Comparison of ENCODE assay signal across 9 cellular contexts in genomic region chr2:236168110-236169067, GRCh38. TPM values are rescaled to one million over a fixed set of nuclear protein-coding genes. Genes with fewer than 3 reads are reported as not detected.
DNase-seq lines count a peak whose midpoint lies in the region; ATAC-seq and TF ChIP-seq lines count a peak whose summit lies in the region.
"Had no signal": no experiment of that assay in that cellular context is flagged by ENCODE, and none has a peak within 500 bp of the region (broad histone marks: within the 10 kb centered on the region; RNA-seq: fewer than 3 reads in every experiment).

GBX2 (minus strand) TSS chr2:236168386; CDS start chr2:236167971, 415 bp downstream.

- H3K4me3 ChIP-seq in A673 (ENCODE audit: low read depth, low read length, poor library complexity, severe bottlenecking) (peak within 1 kb of the TSS; percentile 37), H7 (ENCODE audit: insufficient read depth, low read depth, low read length) (peak within 1 kb of the TSS; percentile 66), RWPE2 (ENCODE audit: severe bottlenecking) (peak within 1 kb of the TSS; percentile 39), fibroblast of lung (replicated peaks in 1 of 4; ENCODE audit: control extremely low read depth in 1 of 4, insufficient read depth in 1 of 4, low read depth in 3 of 4, low read length in 4 of 4) (peak within 1 kb of the TSS in 2 of 4 experiments; percentile 35 to 38), parathyroid adenoma (ENCODE audit: low read depth, low read length) (no peak within 1 kb of the TSS)

- H4K20me1 ChIP-seq in fibroblast of lung (ENCODE audit: control insufficient read depth, extremely low read depth, insufficient read depth, low read length): no peaks in the 10 kb centered on the region

- H3K36me3 ChIP-seq in A673 (ENCODE audit: insufficient read depth, low read length, poor library complexity, severe bottlenecking) (no peaks in the 10 kb centered on the region), H7 (replicated peaks; ENCODE audit: control insufficient read depth, insufficient read depth, low read length) (no peaks in the 10 kb centered on the region), RWPE2 (ENCODE audit: low read depth) (no peaks in the 10 kb centered on the region), fibroblast of lung (ENCODE audit: control insufficient read depth, insufficient read depth, low read length) (no peaks in the 10 kb centered on the region), parathyroid adenoma (ENCODE audit: control insufficient read depth, insufficient read depth, low read length) (no peaks in the 10 kb centered on the region)

- BruUV-seq in A673 (replicated peaks; lab: Mats Ljungman, UMichigan): no TSS peak

- no peaks in the 10 kb centered on the region for H3K79me2 ChIP-seq in fibroblast of lung (ENCODE audit: control insufficient read depth, insufficient read depth, low read length)
- H3K79me2 ChIP-seq in parathyroid adenoma: no peaks in the 10 kb centered on the region

- intact Hi-C loops in A673 (cut with micrococcal nuclease; ENCODE audit: unreplicated experiment): no loop called here

- H3K4me1 ChIP-seq in A673 (ENCODE audit: insufficient read depth, low read length, poor library complexity, severe bottlenecking) (peaks cover 32% of the 10 kb centered on the region), RWPE2 (ENCODE audit: insufficient read depth, poor library complexity, severe bottlenecking) (no peaks in the 10 kb centered on the region), fibroblast of lung (ENCODE audit: control insufficient read depth, extremely low read depth, insufficient read depth, low read length) (no peaks in the 10 kb centered on the region), parathyroid adenoma (no peaks in the 10 kb centered on the region)

- CTCF ChIA-PET in A673 (lab: Charles Lee): interaction anchor here (1.1 to 2.0 kb wide), 2 partner anchors 10 to 389 kb away, joined by 3 to 5 read pairs; no protein-coding TSS in a partner anchor

- POLR2A ChIA-PET in A673 (lab: Charles Lee; ENCODE audit: low non-redundant PET): interaction anchor here (0.6 kb wide), 1 partner anchor 52 kb away, joined by 3 read pairs; no protein-coding TSS in a partner anchor

- H3K27ac ChIP-seq in A673 (ENCODE audit: low read depth, low read length, poor library complexity, severe bottlenecking): no peak within 1 kb of the TSS
- no peak within 1 kb of the TSS for H3K27ac ChIP-seq in RWPE2 (ENCODE audit: poor library complexity, severe bottlenecking)
- H3K27ac ChIP-seq in fibroblast of lung (ENCODE audit: insufficient read depth, low read length): no peak within 1 kb of the TSS
- H3K27ac ChIP-seq in parathyroid adenoma: no peak within 1 kb of the TSS

- H3K4me2 ChIP-seq in fibroblast of lung (ENCODE audit: extremely low read depth, insufficient read depth, low read length) (peak within 1 kb of the TSS; percentile 85), parathyroid adenoma (ENCODE audit: low read length) (peak within 1 kb of the TSS; percentile 57)

- H3K27me3 ChIP-seq in A673 (replicated peaks; ENCODE audit: insufficient read depth, low read depth, low read length, poor library complexity) (peaks cover 100% of the 10 kb centered on the region), H7 (ENCODE audit: control insufficient read depth, insufficient read depth, low read length) (peaks cover 93% of the 10 kb centered on the region), RWPE2 (ENCODE audit: insufficient read depth, poor library complexity, severe bottlenecking) (peaks cover 85% of the 10 kb centered on the region), fibroblast of lung (ENCODE audit: control insufficient read depth, insufficient read depth, low read length) (peaks cover 88% of the 10 kb centered on the region), parathyroid adenoma (ENCODE audit: control insufficient read depth, insufficient read depth, low read length) (peaks cover 43% of the 10 kb centered on the region)

- DNase-seq in A673 (ENCODE audit: low spot score) (peak; percentile 92), H7 (peak; percentile 99), RWPE2 (ENCODE audit: low spot score) (peak; percentile 76), fibroblast of lung (ENCODE audit: low read depth in 2 of 2) (peak; percentile 19 to 69)

- H3K9me3 ChIP-seq in A673 (ENCODE audit: low read depth, low read length, poor library complexity, severe bottlenecking) (no peaks in the 10 kb centered on the region), RWPE2 (ENCODE audit: severe bottlenecking) (no peaks in the 10 kb centered on the region), fibroblast of lung (ENCODE audit: control insufficient read depth, insufficient read depth, low read depth, low read length) (no peaks in the 10 kb centered on the region), parathyroid adenoma (ENCODE audit: control insufficient read depth, low read length) (no peaks in the 10 kb centered on the region)

- H2AFZ ChIP-seq in fibroblast of lung (ENCODE audit: low read length) (no peak within 1 kb of the TSS), parathyroid adenoma (peak within 1 kb of the TSS; percentile 62)

- H3K9ac ChIP-seq in fibroblast of lung (ENCODE audit: insufficient read depth, low read length) (no peak within 1 kb of the TSS), parathyroid adenoma (no peak within 1 kb of the TSS)

- TF ChIP-seq CTCF in A673 (conservative IDR thresholded peaks at IDR 0.05; ENCODE audit: low read depth, low read length) (no peak), RWPE2 (IDR thresholded peaks at IDR 0.05; ENCODE audit: poor library complexity, severe bottlenecking) (no peak), fibroblast of lung (conservative IDR thresholded peaks at IDR 0.05 in 1 of 2, IDR thresholded peaks at IDR 0.05 in 1 of 2; ENCODE audit: low read depth in 1 of 2, low read length in 2 of 2) (no peak), parathyroid adenoma (IDR thresholded peaks at IDR 0.05) (no peak)

- ATAC-seq in RWPE2 (ENCODE audit: low read depth) (peak; percentile 76), HG03095 (IDR thresholded peaks at IDR 0.05; ENCODE audit: unreplicated experiment) (no peak), GM21367 (IDR thresholded peaks at IDR 0.05; ENCODE audit: unreplicated experiment) (no peak), GM19455 (IDR thresholded peaks at IDR 0.05; ENCODE audit: unreplicated experiment) (no peak)

RNA-seq across cellular contexts. Expression of gene GBX2, which starts in this region (rescaled TPM):
- total RNA-seq in A673 (2021): not detected in 2 replicates
- 24.4 and 27.3 TPM in 2 replicates for total RNA-seq in H7 (2014; rRNA removed; shearing (Covaris generic))
- not detected in 2 replicates for total RNA-seq in fibroblast of lung
- 0.25 TPM in 1 of 2 replicates, not detected in the other for polyA plus RNA-seq in fibroblast of lung
- 0.16 TPM in 1 of 2 replicates, not detected in the other for polyA plus RNA-seq in fibroblast of lung (2012)
- polyA minus RNA-seq in fibroblast of lung (ENCODE audit: low replicate concordance): not detected in 2 replicates
- total RNA-seq: activated naive CD4-positive, alpha-beta T cell treated with anti-CD3 and anti-CD28 coated beads, Interleukin-2, amount 50 U/mL, for 72 hours had no signal

Comparison
In these comparisons a context has a peak if more than half of its experiments do, and no peak if none do; other contexts are left out.
1. RNA of gene GBX2 (total RNA-seq): 24.4 to 27.3 TPM in H7; not detected in A673 and not detected in fibroblast of lung; every median in the first group is over 10 times any median in the second.
2. Peak in DNase-seq and H3K4me3 ChIP-seq in A673; RNA of the gene not detected or under 1 TPM.
3. Peak in DNase-seq and H3K4me2 ChIP-seq in fibroblast of lung; RNA of the gene not detected or under 1 TPM.
4. DNase-seq: peak in every context shown above with its lines; median percentile 99 in H7; 92 in A673; 76 in RWPE2; 44 in fibroblast of lung.